8 cellular contexts compared by ENCODE assay signal in the genomic region with DNA sequence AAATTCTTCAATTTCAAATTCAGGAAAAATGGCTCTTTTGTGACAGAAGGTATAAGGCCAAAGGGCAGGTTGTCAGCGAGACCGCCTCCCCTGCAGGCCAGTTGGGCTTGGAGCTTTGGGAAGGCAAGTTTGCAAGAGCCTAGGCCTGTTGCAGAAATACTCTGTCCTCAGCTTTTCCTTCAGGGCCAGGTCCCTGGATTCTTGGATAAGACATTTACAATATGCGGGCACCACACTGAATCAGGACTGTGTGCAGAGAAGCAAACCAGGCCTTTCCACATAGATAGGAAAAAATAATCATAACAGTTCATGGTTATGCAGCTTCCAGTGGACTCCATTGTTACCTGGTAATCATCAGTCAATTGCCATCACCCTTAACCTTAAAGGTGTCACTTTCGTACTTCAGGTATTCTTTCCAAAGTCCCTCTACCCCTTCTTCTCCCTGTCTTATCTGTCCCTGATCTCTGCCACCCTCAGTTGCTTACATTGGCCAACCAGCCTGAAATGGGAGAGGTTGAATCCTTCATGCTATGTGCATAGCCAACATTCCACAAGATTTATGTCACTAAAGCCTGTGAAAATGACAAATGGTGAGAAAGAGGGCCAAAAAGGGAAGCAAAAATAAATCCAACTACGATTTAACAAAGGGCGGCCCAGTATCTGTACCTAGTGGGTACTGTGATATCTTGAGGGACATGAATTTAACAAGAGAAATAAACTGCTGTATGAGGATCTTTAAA.
DNase-seq lines count a peak whose midpoint lies in the region; TF ChIP-seq lines count a peak whose summit lies in the region.

No MANE protein-coding gene starts in this region.

- no peak overlapping the region for H3K14ac ChIP-seq in mesenchymal stem cell (ENCODE audit: low read length in 2 of 2)

- TF ChIP-seq CTCF in brain microvascular endothelial cell (IDR thresholded peaks at IDR 0.05; ENCODE audit: low read depth, low read length, missing control alignments) = no peak
- TF ChIP-seq CTCF in testis (IDR thresholded peaks at IDR 0.05) = no peak

- H3K36me3 ChIP-seq in brain microvascular endothelial cell (replicated peaks) = no peaks in the 10 kb centered on the region
- H3K36me3 ChIP-seq in mesenchymal stem cell (ENCODE audit: control insufficient read depth in 1 of 2, insufficient read depth in 2 of 2, low read depth in 1 of 2, low read length in 2 of 2) = no peaks in the 10 kb centered on the region
- no peaks in the 10 kb centered on the region for H3K36me3 ChIP-seq in testis (ENCODE audit: low read depth, missing control alignments)

- H2AFZ ChIP-seq in mesenchymal stem cell (ENCODE audit: low read depth, low read length) = no peak overlapping the region

- TF ChIP-seq POLR2A in testis (IDR thresholded peaks at IDR 0.05) = no peak

- no peak overlapping the region for H3K23ac ChIP-seq in mesenchymal stem cell (ENCODE audit: low read length in 2 of 2)

- no peak overlapping the region for H4K91ac ChIP-seq in mesenchymal stem cell (ENCODE audit: low read length)

- H2BK15ac ChIP-seq in mesenchymal stem cell (ENCODE audit: low read depth, poor library complexity, severe bottlenecking) = peak overlapping the region; percentile 13

- H3K9me3 ChIP-seq in mesenchymal stem cell (ENCODE audit: control insufficient read depth, low read length) (no peaks in the 10 kb centered on the region), testis (no peaks in the 10 kb centered on the region)

- DNase-seq in HEK293T (ENCODE audit: extremely low spot score) (no peak), brain microvascular endothelial cell (peak; percentile 73), mesenchymal stem cell (peak; percentile 43), testis (no peak), NCI-H345 (lab: John Stamatoyannopoulos, UW) (no peak), T1000 (lab: John Stamatoyannopoulos, UW) (no peak), OCI-M1 (lab: John Stamatoyannopoulos, UW) (no peak), putamen (ENCODE audit: low spot score) (no peak)

- POLR2A ChIA-PET in HEK293T (lab: Yijun Ruan, JAX) = interaction anchor here (1.1 kb wide), 1 partner anchor 12 kb away, joined by 4 read pairs; no protein-coding TSS in a partner anchor

- H3K4me3 ChIP-seq in brain microvascular endothelial cell (ENCODE audit: low read depth, low read length) = no peak overlapping the region
- no peak overlapping the region for H3K4me3 ChIP-seq in mesenchymal stem cell (ENCODE audit: insufficient read depth in 1 of 2, low read depth in 1 of 2, low read length in 2 of 2)
- H3K4me3 ChIP-seq in testis = no peak overlapping the region

- H3K4me1 ChIP-seq in mesenchymal stem cell (ENCODE audit: control insufficient read depth, insufficient read depth, low read depth, low read length) (peaks cover 20% of the 10 kb centered on the region), testis (peaks cover 53% of the 10 kb centered on the region)

- no peak overlapping the region for H3K9ac ChIP-seq in mesenchymal stem cell (ENCODE audit: low read length)

- H3K27me3 ChIP-seq in brain microvascular endothelial cell (replicated peaks) (no peaks in the 10 kb centered on the region), mesenchymal stem cell (ENCODE audit: control insufficient read depth in 1 of 2, insufficient read depth in 1 of 2, low read length in 2 of 2) (no peaks in the 10 kb centered on the region), testis (no peaks in the 10 kb centered on the region)

- CTCF ChIA-PET in HEK293T (lab: Yijun Ruan, JAX) = interaction anchor here (0.8 to 2.2 kb wide), 6 partner anchors 9 to 148 kb away, joined by 3 to 10 read pairs (median 4); no protein-coding TSS in a partner anchor

- H4K8ac ChIP-seq in mesenchymal stem cell (ENCODE audit: low read length) = no peak overlapping the region

- in situ Hi-C loops in brain microvascular endothelial cell (cut with HindIII; ENCODE audit: low pct_ligation_motif_present, low sequenced_read_pairs) = no loop called here

- H2BK120ac ChIP-seq in mesenchymal stem cell (ENCODE audit: low read depth, low read length) = no peak overlapping the region

- intact Hi-C loops in testis (cut with DNase I; ENCODE audit: low total_unique reads) = loop anchor here (10.0 kb wide), 1 partner anchor 73 kb away; no protein-coding TSS in a partner anchor

- H2AK5ac ChIP-seq in mesenchymal stem cell (ENCODE audit: low read length, severe bottlenecking) = peak overlapping the region; percentile 100

- peak overlapping the region; percentile 10 for H3K4me2 ChIP-seq in mesenchymal stem cell (ENCODE audit: low read length, poor library complexity, severe bottlenecking)

- WGBS in mesenchymal stem cell = 61% methylated on average over 6 of the region's 6 CpGs
- WGBS in testis, 2 donors = 80 to 91% methylated on average over 6 of the region's 6 CpGs

- H3K18ac ChIP-seq in mesenchymal stem cell (ENCODE audit: low read depth in 1 of 2, low read length in 2 of 2) = peak overlapping the region; percentile 52 to 85

- peak overlapping the region; percentile 70 to 86 for H2BK12ac ChIP-seq in mesenchymal stem cell (ENCODE audit: low read length in 2 of 2)

- H3K79me1 ChIP-seq in mesenchymal stem cell (replicated peaks; ENCODE audit: low read length, poor library complexity, severe bottlenecking) = no peaks in the 10 kb centered on the region

- H2BK5ac ChIP-seq in mesenchymal stem cell (ENCODE audit: low read depth, low read length, poor library complexity, severe bottlenecking) = peak overlapping the region; percentile 90

- H3K4ac ChIP-seq in mesenchymal stem cell (ENCODE audit: low read depth in 1 of 2, low read length in 2 of 2) = peak overlapping the region in 1 of 2 experiments; percentile 68

- H3K27ac ChIP-seq in brain microvascular endothelial cell (peak overlapping the region; percentile 97), mesenchymal stem cell (ENCODE audit: low read length, poor library complexity, severe bottlenecking) (peak overlapping the region; percentile 97), testis (peak overlapping the region; percentile 84 to 86)

TF ChIP-seq in HEK293T, 16 proteins besides CTCF, POLR2A, EP300 and RAD21:
- no peak for TF ChIP-seq TARDBP (IDR thresholded peaks at IDR 0.05)
- TF ChIP-seq, protein P1, sequence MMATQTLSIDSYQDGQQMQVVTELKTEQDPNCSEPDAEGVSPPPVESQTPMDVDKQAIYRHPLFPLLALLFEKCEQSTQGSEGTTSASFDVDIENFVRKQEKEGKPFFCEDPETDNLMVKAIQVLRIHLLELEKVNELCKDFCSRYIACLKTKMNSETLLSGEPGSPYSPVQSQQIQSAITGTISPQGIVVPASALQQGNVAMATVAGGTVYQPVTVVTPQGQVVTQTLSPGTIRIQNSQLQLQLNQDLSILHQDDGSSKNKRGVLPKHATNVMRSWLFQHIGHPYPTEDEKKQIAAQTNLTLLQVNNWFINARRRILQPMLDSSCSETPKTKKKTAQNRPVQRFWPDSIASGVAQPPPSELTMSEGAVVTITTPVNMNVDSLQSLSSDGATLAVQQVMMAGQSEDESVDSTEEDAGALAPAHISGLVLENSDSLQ (IDR thresholded peaks at IDR 0.05) = peak; percentile 48

Comparison
In these comparisons a context has a peak if more than half of its experiments do, and no peak if none do; other contexts are left out.
1. DNase-seq: peak in brain microvascular endothelial cell (single experiment) and mesenchymal stem cell (single experiment); none in HEK293T (single experiment), testis (single experiment), NCI-H345 (single experiment), T1000 (single experiment), OCI-M1 (single experiment) and putamen (single experiment).
2. Peak in every context shown above with its lines, with median percentiles within 50 percentile points of each other: H3K27ac ChIP-seq.